ENCODE assay signal across 9 cellular contexts in the genomic region with DNA sequence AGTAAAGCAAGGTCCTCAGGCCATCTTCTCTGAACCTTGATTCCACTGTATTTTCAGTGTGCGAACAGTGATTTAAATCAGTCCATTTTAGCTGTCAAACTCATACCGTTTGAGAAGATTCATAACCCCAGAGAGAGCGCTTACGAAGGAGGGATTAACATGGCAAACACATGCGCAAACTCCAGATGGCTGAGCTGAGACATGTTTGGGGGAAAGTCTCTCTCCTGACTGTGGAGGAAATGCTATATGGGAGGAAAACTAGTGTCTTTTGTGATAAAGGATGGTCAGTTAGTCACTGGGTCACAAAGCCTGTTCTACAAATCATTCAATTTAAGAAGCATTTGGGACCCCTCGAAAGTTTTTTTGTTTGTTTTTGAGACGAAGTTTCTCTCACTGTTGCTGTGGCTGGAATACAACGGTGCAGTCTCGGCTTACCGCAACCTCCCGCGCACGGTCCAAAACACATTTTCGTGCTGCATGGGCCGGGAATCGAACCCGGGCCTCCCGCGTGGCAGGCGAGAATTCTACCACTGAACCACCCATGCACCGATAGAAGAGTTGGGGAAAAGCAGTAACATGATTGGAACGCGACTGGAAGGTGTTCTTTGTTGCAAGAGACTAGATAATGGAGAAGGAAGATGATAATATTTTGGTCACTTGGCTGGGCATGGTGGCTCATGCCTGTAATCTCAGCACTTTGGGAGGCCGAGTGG. TPM values are rescaled to one million over a fixed set of nuclear protein-coding genes. Genes with fewer than 3 reads are reported as not detected.
DNase-seq lines count a peak whose midpoint lies in the region; ATAC-seq and TF ChIP-seq lines count a peak whose summit lies in the region.
"Had no signal": no experiment of that assay in that cellular context is flagged by ENCODE, and none has a peak within 500 bp of the region (broad histone marks: within the 10 kb centered on the region; RNA-seq: fewer than 3 reads in every experiment).

No MANE protein-coding gene starts in this region.

- peaks cover 8% of the 10 kb centered on the region for H3F3A ChIP-seq in smooth muscle cell (ENCODE audit: low read depth)

- peak overlapping the region; percentile 29 for H3K9ac ChIP-seq in NT2/D1 (ENCODE audit: insufficient read length, low read depth)
- H3K9ac ChIP-seq in smooth muscle cell (ENCODE audit: low read depth) = no peak overlapping the region

- peak overlapping the region; percentile 74 for H3K4me2 ChIP-seq in smooth muscle cell

- no peaks in the 10 kb centered on the region for H3K4me1 ChIP-seq in NT2/D1 (ENCODE audit: insufficient read depth, insufficient read length)
- H3K4me1 ChIP-seq in smooth muscle cell (ENCODE audit: low read depth) = peaks cover 4% of the 10 kb centered on the region

- no peak for TF ChIP-seq CTCF in smooth muscle cell (IDR thresholded peaks at IDR 0.05; ENCODE audit: borderline replicate concordance, insufficient read depth, poor library complexity, severe bottlenecking)

- H3K36me3 ChIP-seq in NT2/D1 (ENCODE audit: insufficient read depth, insufficient read length, low read length) (no peaks in the 10 kb centered on the region), smooth muscle cell (ENCODE audit: low read depth) (no peaks in the 10 kb centered on the region)
- H3K36me3 ChIP-seq: suprapubic skin had no signal

- no peaks in the 10 kb centered on the region for H3K9me3 ChIP-seq in NT2/D1 (ENCODE audit: insufficient read depth, low read length)
- H3K9me3 ChIP-seq in smooth muscle cell (replicated peaks; ENCODE audit: low read depth) = no peaks in the 10 kb centered on the region
- H3K9me3 ChIP-seq: suprapubic skin had no signal

- no peaks in the 10 kb centered on the region for H3K79me2 ChIP-seq in smooth muscle cell (ENCODE audit: low read depth)

- 4% methylated on average over 24 of the region's 24 CpGs for WGBS in smooth muscle cell (ENCODE audit: low lambda C conversion rate)

- H2AFZ ChIP-seq in smooth muscle cell (ENCODE audit: low read depth) = peak overlapping the region; percentile 9

- H3K27me3 ChIP-seq in NT2/D1 (ENCODE audit: insufficient read depth, insufficient read length) = no peaks in the 10 kb centered on the region
- H3K27me3 ChIP-seq in smooth muscle cell (ENCODE audit: low read depth) = no peaks in the 10 kb centered on the region
- H3K27me3 ChIP-seq: suprapubic skin had no signal

- no peaks in the 10 kb centered on the region for H4K20me1 ChIP-seq in smooth muscle cell (ENCODE audit: low read depth)

- H3K4me3 ChIP-seq in NT2/D1 (ENCODE audit: insufficient read length, low read depth) (peak overlapping the region; percentile 40), smooth muscle cell (peak overlapping the region; percentile 12)
- H3K4me3 ChIP-seq: suprapubic skin had no signal

- DNase-seq in EL (peak; percentile 88), NT2/D1 (ENCODE audit: low read depth, low spot score) (peak; percentile 86), hepatic stellate cell (ENCODE audit: low spot score) (peak; percentile 63), smooth muscle cell (lab: John Stamatoyannopoulos, UW; ENCODE audit: unreplicated experiment) (peak; percentile 14)
- peak; percentile 28 for DNase-seq in activated naive CD4-positive, alpha-beta T cell treated with anti-CD3 and anti-CD28 coated beads, Interleukin-2, amount 50 U/mL, for 16 hours

- H3K27ac ChIP-seq in smooth muscle cell (ENCODE audit: low read depth) = peak overlapping the region; percentile 72
- H3K27ac ChIP-seq: suprapubic skin had no signal

- ATAC-seq in HG02763 (IDR thresholded peaks at IDR 0.05; ENCODE audit: unreplicated experiment) = peak; percentile 42
- ATAC-seq in HG03097 (IDR thresholded peaks at IDR 0.05; ENCODE audit: low FRiP score, unreplicated experiment) = no peak
- ATAC-seq in GM19455 (IDR thresholded peaks at IDR 0.05; ENCODE audit: unreplicated experiment) = no peak

RNA-seq across cellular contexts. Expression of gene CXADR, which starts 58.4 kb away (rescaled TPM):
- 42.0 and 55.2 TPM in 2 replicates for total RNA-seq in smooth muscle cell
- 19.5 and 26.2 TPM in 2 replicates for polyA plus RNA-seq in smooth muscle cell

Comparison
In these comparisons a context has a peak if more than half of its experiments do, and no peak if none do; other contexts are left out.
1. DNase-seq: peak in every context shown above with its lines; median percentile 88 in EL; 86 in NT2/D1; 63 in hepatic stellate cell; 28 in activated naive CD4-positive, alpha-beta T cell treated with anti-CD3 and anti-CD28 coated beads, Interleukin-2, amount 50 U/mL, for 16 hours; 14 in smooth muscle cell.